Comparison of ENCODE assay signal across 8 cellular contexts in genomic region chr2:201860541-201861154, GRCh38. TPM values are rescaled to one million over a fixed set of nuclear protein-coding genes. Genes with fewer than 3 reads are reported as not detected.
DNase-seq lines count a peak whose midpoint lies in the region; ATAC-seq and TF ChIP-seq lines count a peak whose summit lies in the region.

No MANE protein-coding gene starts in this region.

- WGBS in right cardiac atrium: 8% methylated on average over 8 of the region's 8 CpGs

- H3K9me3 ChIP-seq in right cardiac atrium (ENCODE audit: control insufficient read depth, low read length): no peaks in the 10 kb centered on the region

- no peak overlapping the region for H3K4me3 ChIP-seq in right cardiac atrium (ENCODE audit: low read length)

- no peak overlapping the region for H3K27ac ChIP-seq in right cardiac atrium (ENCODE audit: low read length)

- ATAC-seq in right cardiac atrium: peak; percentile 82 to 89
- ATAC-seq in HG02970 (IDR thresholded peaks at IDR 0.05; ENCODE audit: low FRiP score, unreplicated experiment): no peak

- no peaks in the 10 kb centered on the region for H3K27me3 ChIP-seq in right cardiac atrium (ENCODE audit: control insufficient read depth, insufficient read depth)

- DNase-seq in DMS53 (lab: John Stamatoyannopoulos, UW) (peak; percentile 90), GM20000 (ENCODE audit: low spot score) (peak; percentile 61), RPMI7951 (ENCODE audit: low read depth) (peak; percentile 87), amygdala (lab: John Stamatoyannopoulos, UW) (peak in 38 of 56 donors; percentile 1 to 76 (median 24)), right cardiac atrium (peak in 2 of 3 donors; percentile 19 to 55), retina (peak; percentile 81)

- peak; percentile 49 for TF ChIP-seq CTCF in GM20000 (IDR thresholded peaks at IDR 0.05; ENCODE audit: extremely low read depth, missing control alignments)
- TF ChIP-seq CTCF in LNCAP (IDR thresholded peaks at IDR 0.05): peak; percentile 66

- no peaks in the 10 kb centered on the region for H3K4me1 ChIP-seq in right cardiac atrium (ENCODE audit: control insufficient read depth, insufficient read depth, low read length)

- intact Hi-C loops in right cardiac atrium (cut with DNase I): loop anchor here in 3 of 4 donors (2.0 to 10.0 kb wide), 4 partner anchors 194 to 318 kb away; no protein-coding TSS in a partner anchor

RNA-seq across cellular contexts. Expression of gene CDK15, which starts 54.3 kb away (rescaled TPM):
- total RNA-seq in RPMI7951 (2014; rRNA removed; shearing (Covaris generic)): 59.0 and 67.0 TPM in 2 replicates
- under 1 TPM; 0.11 to 0.97 (median 0.37) TPM for total RNA-seq in right cardiac atrium
- polyA plus RNA-seq in right cardiac atrium: 0.25 TPM

Comparison
In these comparisons a context has a peak if more than half of its experiments do, and no peak if none do; other contexts are left out.
1. DNase-seq: peak in every context shown above with its lines; median percentile 90 in DMS53; 87 in RPMI7951; 81 in retina; 61 in GM20000; 37 in right cardiac atrium; 24 in amygdala.
2. RNA of gene CDK15, which starts 54.3 kb away (total RNA-seq): 59.0 to 67.0 TPM in RPMI7951; 0.11 to 0.97 TPM in right cardiac atrium; every median in the first group is over 10 times any median in the second.